In the genomic region with DNA sequence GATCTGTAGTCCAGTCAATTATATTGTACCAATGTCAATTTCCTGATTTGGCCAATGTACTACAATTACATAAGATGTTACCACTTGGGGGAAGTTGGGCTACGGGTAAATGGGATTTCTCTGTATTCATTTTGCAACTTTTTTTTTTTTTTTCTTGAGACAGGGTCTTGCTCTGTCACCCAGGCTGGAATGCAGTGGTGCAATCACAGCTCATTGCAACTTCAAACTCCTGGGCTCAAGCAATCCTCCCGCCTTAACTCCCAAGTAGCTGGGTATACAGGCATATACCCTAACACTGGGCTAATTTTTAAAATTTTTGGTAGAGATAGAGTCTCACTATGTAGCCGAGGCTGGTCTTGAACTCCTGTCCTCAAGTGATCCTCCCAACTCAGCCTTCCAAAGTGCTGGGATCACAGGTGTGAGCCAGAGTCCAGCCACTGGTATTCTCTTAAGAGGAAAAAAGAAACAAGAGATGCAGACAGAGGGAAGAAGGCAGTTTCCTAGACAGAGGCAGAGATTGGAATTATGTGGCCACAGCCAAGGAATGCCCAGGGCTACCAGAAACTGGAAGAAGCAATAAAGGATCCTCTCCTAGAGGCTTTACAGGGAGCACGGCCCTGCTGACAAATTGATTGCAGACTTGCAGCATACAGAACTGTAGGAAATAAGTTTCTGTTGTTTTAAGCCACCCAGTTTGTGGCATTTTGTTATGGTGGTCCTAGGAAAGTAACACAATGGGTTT, we compare ENCODE assay signal across 24 cellular contexts. TPM values are rescaled to one million over a fixed set of nuclear protein-coding genes. Genes with fewer than 3 reads are reported as not detected.
A peak's percentile ranks its signal among the peaks of the same experiment; 100 is the strongest.
DNase-seq lines count a peak whose midpoint lies in the region; TF ChIP-seq lines count a peak whose summit lies in the region.
"Had no signal": no experiment of that assay in that cellular context is flagged by ENCODE, and none has a peak within 500 bp of the region (broad histone marks: within the 10 kb centered on the region; RNA-seq: fewer than 3 reads in every experiment).

No MANE protein-coding gene starts in this region.

- POLR2A ChIA-PET in activated CD4-positive, alpha-beta T cell treated with anti-CD3 and anti-CD28 coated beads, Interleukin-2, amount 10 ng/mL, durations not matched to agents 7 days and 5 days (lab: Charles Lee), result no interaction called here

- no peaks in the 10 kb centered on the region for H3K4me1 ChIP-seq in effector memory CD4-positive, alpha-beta T cell (ENCODE audit: control insufficient read depth, insufficient read depth, low read length, poor library complexity, severe bottlenecking)
- H3K4me1 ChIP-seq: BLaER1, right lobe of liver had no signal

- H3K27ac ChIP-seq in effector memory CD4-positive, alpha-beta T cell (ENCODE audit: insufficient read depth, low read length, poor library complexity, severe bottlenecking), result no peak overlapping the region
- H3K27ac ChIP-seq: BLaER1, hepatocyte, lower lobe of right lung, right lobe of liver, SJCRH30 had no signal

- no peak for DNase-seq in activated CD4-positive, alpha-beta T cell treated with anti-CD3 and anti-CD28 coated beads, Interleukin-2, amount 10 ng/mL, durations not matched to agents 7 days and 5 days
- no peak for DNase-seq in activated CD4-positive, alpha-beta T cell treated with anti-CD3 and anti-CD28 coated beads for 1 hour
- DNase-seq in NOMO-1 treated with dmso at 0.1 percent for 144 hours (lab: John Stamatoyannopoulos, UW; ENCODE audit: unreplicated experiment), result peak; percentile 19
- peak; percentile 24 for DNase-seq in fibroblast of peridontal ligament (ENCODE audit: extremely low read depth)
- no peak for DNase-seq in type B pancreatic cell (ENCODE audit: extremely low spot score, unreplicated experiment)
- DNase-seq in effector memory CD4-positive, alpha-beta T cell, result no peak
- DNase-seq in posterior cingulate gyrus, result no peak
- no peak for DNase-seq in DMS53 (lab: John Stamatoyannopoulos, UW)
- DNase-seq: activated CD4-positive, alpha-beta memory T cell treated with anti-CD3 and anti-CD28 coated beads for 36 hours; activated gamma-delta T cell; amniotic stem cell; foreskin melanocyte; lower lobe of right lung; NCI-H1092 treated with DMSO at 0.1 percent for 48 hours; NCI-H2029 treated with DMSO at 0.1 percent for 48 hours; right lobe of liver; SJCRH30; stimulated activated CD4-positive, alpha-beta T cell treated with anti-CD3 and anti-CD28 coated beads, Interleukin-15, amount 100 ng/mL, for 24 hours had no signal

- no peaks in the 10 kb centered on the region for H3K9me3 ChIP-seq in effector memory CD4-positive, alpha-beta T cell (ENCODE audit: control insufficient read depth, low read length)
- H3K9me3 ChIP-seq: BLaER1, lower lobe of right lung, right lobe of liver, SJCRH30 had no signal

- H3K27ac Mint-ChIP-seq in activated CD4-positive, alpha-beta T cell treated with anti-CD3 and anti-CD28 coated beads, Interleukin-2, amount 10 ng/mL, durations not matched to agents 7 days and 5 days, result peak overlapping the region; percentile 19
- H3K27ac Mint-ChIP-seq in type B pancreatic cell, result peak overlapping the region; percentile 50
- H3K27ac Mint-ChIP-seq: activated CD4-positive, alpha-beta memory T cell treated with anti-CD3 and anti-CD28 coated beads for 36 hours; GM23338; T-helper 2 cell treated with Interferon-gamma antibody and Interleukin-4, amounts not matched to agents 5 μg/mL and 100 μg/mL, for 36 hours; WTC11 had no signal

- H3K36me3 ChIP-seq in effector memory CD4-positive, alpha-beta T cell (ENCODE audit: control insufficient read depth, insufficient read depth, low read length), result no peaks in the 10 kb centered on the region
- H3K36me3 ChIP-seq: BLaER1, lower lobe of right lung, right lobe of liver, SJCRH30 had no signal

- H3K27me3 Mint-ChIP-seq in activated CD4-positive, alpha-beta T cell treated with anti-CD3 and anti-CD28 coated beads, Interleukin-2, amount 10 ng/mL, durations not matched to agents 7 days and 5 days, result no peaks in the 10 kb centered on the region
- H3K27me3 Mint-ChIP-seq in type B pancreatic cell, result no peaks in the 10 kb centered on the region
- H3K27me3 Mint-ChIP-seq: activated CD4-positive, alpha-beta memory T cell treated with anti-CD3 and anti-CD28 coated beads for 36 hours had no signal

- CTCF ChIA-PET in activated CD4-positive, alpha-beta T cell treated with anti-CD3 and anti-CD28 coated beads, Interleukin-2, amount 10 ng/mL, durations not matched to agents 7 days and 5 days (lab: Charles Lee), result no interaction called here

- H3K4me3 Mint-ChIP-seq in activated CD4-positive, alpha-beta T cell treated with anti-CD3 and anti-CD28 coated beads, Interleukin-2, amount 10 ng/mL, durations not matched to agents 7 days and 5 days, result no peak overlapping the region
- H3K4me3 Mint-ChIP-seq in type B pancreatic cell, result no peak overlapping the region
- H3K4me3 Mint-ChIP-seq: activated CD4-positive, alpha-beta memory T cell treated with anti-CD3 and anti-CD28 coated beads for 36 hours; GM23338; T-helper 2 cell treated with Interferon-gamma antibody and Interleukin-4, amounts not matched to agents 5 μg/mL and 100 μg/mL, for 36 hours; WTC11 had no signal

- H3K36me3 Mint-ChIP-seq in activated CD4-positive, alpha-beta T cell treated with anti-CD3 and anti-CD28 coated beads, Interleukin-2, amount 10 ng/mL, durations not matched to agents 7 days and 5 days (ENCODE audit: low read depth), result no peaks in the 10 kb centered on the region
- peaks cover 8% of the 10 kb centered on the region for H3K36me3 Mint-ChIP-seq in type B pancreatic cell
- H3K36me3 Mint-ChIP-seq: activated CD4-positive, alpha-beta memory T cell treated with anti-CD3 and anti-CD28 coated beads for 36 hours; WTC11 had no signal

- H3K4me3 ChIP-seq in effector memory CD4-positive, alpha-beta T cell (ENCODE audit: insufficient read depth, low read depth, low read length, poor library complexity, severe bottlenecking), result no peak overlapping the region
- H3K4me3 ChIP-seq: BLaER1, GM23338, hepatocyte, K562, lower lobe of right lung, right lobe of liver, SJCRH30 had no signal

- peaks cover 6% of the 10 kb centered on the region for H3K4me1 Mint-ChIP-seq in activated CD4-positive, alpha-beta T cell treated with anti-CD3 and anti-CD28 coated beads, Interleukin-2, amount 10 ng/mL, durations not matched to agents 7 days and 5 days
- H3K4me1 Mint-ChIP-seq in type B pancreatic cell (ENCODE audit: unreplicated experiment), result peaks cover 6% of the 10 kb centered on the region

- no peaks in the 10 kb centered on the region for H3K27me3 ChIP-seq in effector memory CD4-positive, alpha-beta T cell (replicated peaks; ENCODE audit: control insufficient read depth, insufficient read depth, low read length, poor library complexity, severe bottlenecking)
- H3K27me3 ChIP-seq: BLaER1, hepatocyte, right lobe of liver, SJCRH30 had no signal

- H3K9me3 Mint-ChIP-seq in activated CD4-positive, alpha-beta T cell treated with anti-CD3 and anti-CD28 coated beads, Interleukin-2, amount 10 ng/mL, durations not matched to agents 7 days and 5 days, result peaks cover 6% of the 10 kb centered on the region
- no peaks in the 10 kb centered on the region for H3K9me3 Mint-ChIP-seq in type B pancreatic cell
- H3K9me3 Mint-ChIP-seq: activated CD4-positive, alpha-beta memory T cell treated with anti-CD3 and anti-CD28 coated beads for 36 hours; GM23338; WTC11 had no signal

- intact Hi-C loops in posterior cingulate gyrus (cut with DNase I), result no loop called here

- TF ChIP-seq CTCF in type B pancreatic cell (conservative IDR thresholded peaks at IDR 0.05), result no peak

RNA-seq across cellular contexts. Expression of a gene that starts 33.2 kb away (rescaled TPM):
- total RNA-seq in activated CD4-positive, alpha-beta T cell treated with anti-CD3 and anti-CD28 coated beads, Interleukin-2, amount 10 ng/mL, durations not matched to agents 7 days and 5 days, result 10 to 100 TPM; 23.5 to 29.4 TPM
- 40.5 and 80.9 TPM in 2 replicates for total RNA-seq in type B pancreatic cell (ENCODE audit: low replicate concordance)

Comparison
In these comparisons a context has a peak if more than half of its experiments do, and no peak if none do; other contexts are left out.
1. DNase-seq: peak in NOMO-1 treated with dmso at 0.1 percent for 144 hours (single experiment) and fibroblast of peridontal ligament (single experiment); none in activated CD4-positive, alpha-beta T cell treated with anti-CD3 and anti-CD28 coated beads, Interleukin-2, amount 10 ng/mL, durations not matched to agents 7 days and 5 days (single experiment), activated CD4-positive, alpha-beta T cell treated with anti-CD3 and anti-CD28 coated beads for 1 hour (single experiment), type B pancreatic cell (single experiment), effector memory CD4-positive, alpha-beta T cell (0 of 3), posterior cingulate gyrus (0 of 10) and DMS53 (single experiment).